ENCODE assay signal across 8 cellular contexts in genomic region chr10:81179805-81180452, GRCh38.
A peak's percentile ranks its signal among the peaks of the same experiment; 100 is the strongest.
DNase-seq lines count a peak whose midpoint lies in the region; ATAC-seq and TF ChIP-seq lines count a peak whose summit lies in the region.

No MANE protein-coding gene starts in this region.

- H3K4me3 ChIP-seq in left ventricle myocardium inferior (no peak overlapping the region), lower lobe of right lung (no peak overlapping the region)

- no peaks in the 10 kb centered on the region for H3K4me1 ChIP-seq in left ventricle myocardium inferior
- H3K4me1 ChIP-seq in lower lobe of right lung = no peaks in the 10 kb centered on the region

- TF ChIP-seq CTCF in left ventricle myocardium inferior (IDR thresholded peaks at IDR 0.05; ENCODE audit: borderline replicate concordance) (peak; percentile 17), lower lobe of right lung (IDR thresholded peaks at IDR 0.05) (peak; percentile 17)

- ATAC-seq in Right ventricle myocardium superior (ENCODE audit: poor library complexity) (no peak), HG03135 (IDR thresholded peaks at IDR 0.05; ENCODE audit: unreplicated experiment) (peak; percentile 90), lower lobe of right lung (no peak), HG03457 (IDR thresholded peaks at IDR 0.05; ENCODE audit: unreplicated experiment) (no peak)

- H3K9me3 ChIP-seq in left ventricle myocardium inferior (replicated peaks) (peaks cover 31% of the 10 kb centered on the region), lower lobe of right lung (peaks cover 12% of the 10 kb centered on the region)

- intact Hi-C loops in left ventricle myocardium inferior (cut with micrococcal nuclease) = no loop called here
- intact Hi-C loops in Right ventricle myocardium superior (cut with DNase I) = no loop called here
- intact Hi-C loops in lower lobe of right lung (cut with DNase I) = no loop called here

- no peak for DNase-seq in left ventricle myocardium inferior
- no peak for DNase-seq in Right ventricle myocardium superior
- peak; percentile 30 for DNase-seq in SKM-1 (lab: John Stamatoyannopoulos, UW; ENCODE audit: unreplicated experiment)
- no peak for DNase-seq in lower lobe of right lung
- DNase-seq in HCEC 1CT = no peak
- no peak for DNase-seq in activated CD4-positive, alpha-beta T cell treated with anti-CD3 and anti-CD28 coated beads, Interleukin-2, amount 50 U/mL, for 1 hour

- no peak overlapping the region for H3K27ac ChIP-seq in left ventricle myocardium inferior (replicated peaks)
- no peak overlapping the region for H3K27ac ChIP-seq in lower lobe of right lung

- H3K27me3 ChIP-seq in left ventricle myocardium inferior (ENCODE audit: low read depth) = no peaks in the 10 kb centered on the region
- no peaks in the 10 kb centered on the region for H3K27me3 ChIP-seq in lower lobe of right lung (ENCODE audit: low read depth)

- no peaks in the 10 kb centered on the region for H3K36me3 ChIP-seq in left ventricle myocardium inferior
- H3K36me3 ChIP-seq in lower lobe of right lung = no peaks in the 10 kb centered on the region
